14 cellular contexts compared by ENCODE assay signal in the genomic region with DNA sequence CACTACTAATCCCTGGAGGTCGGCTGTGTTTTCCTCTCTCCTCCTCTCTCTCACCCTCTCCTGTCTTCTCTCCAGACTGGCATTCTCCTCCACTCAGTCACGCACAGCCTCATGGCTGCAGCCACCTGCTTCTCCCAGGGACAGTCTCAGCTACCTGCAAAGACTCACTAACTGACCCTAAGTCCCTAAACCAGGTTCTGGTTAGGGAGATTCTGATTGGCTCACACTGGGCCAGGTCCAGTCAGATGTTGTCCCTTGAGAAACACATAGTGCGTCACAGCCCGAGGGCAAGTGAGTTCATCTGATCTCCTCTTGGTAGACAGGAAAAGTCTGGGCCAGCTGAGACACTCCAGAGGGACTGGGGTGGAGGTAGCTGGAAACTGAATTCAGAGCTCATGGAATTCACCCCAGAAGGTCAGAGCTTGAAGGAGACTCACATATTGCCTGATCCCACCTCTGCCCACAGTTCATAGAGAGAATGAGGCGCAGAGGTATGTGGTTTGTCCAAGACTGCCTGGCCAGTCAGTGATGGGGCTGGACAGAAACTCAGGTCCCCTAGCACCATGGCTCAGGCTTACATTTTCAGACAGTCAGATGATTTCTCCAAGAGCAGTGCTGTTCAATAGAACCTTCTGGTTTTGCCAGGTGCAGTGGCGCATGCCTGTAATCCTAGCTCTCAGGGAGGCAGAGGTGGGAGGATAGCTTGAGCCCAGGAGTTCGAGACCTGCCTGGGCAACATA. TPM values are rescaled to one million over a fixed set of nuclear protein-coding genes. Genes with fewer than 3 reads are reported as not detected.
DNase-seq lines count a peak whose midpoint lies in the region; ATAC-seq, FAIRE-seq and TF ChIP-seq lines count a peak whose summit lies in the region.
"Had no signal": no experiment of that assay in that cellular context is flagged by ENCODE, and none has a peak within 500 bp of the region (broad histone marks: within the 10 kb centered on the region; RNA-seq: fewer than 3 reads in every experiment).

No MANE protein-coding gene starts in this region.

- H3K9me3 ChIP-seq in body of pancreas (no peaks in the 10 kb centered on the region), keratinocyte (ENCODE audit: control insufficient read depth, low read depth, low read length) (no peaks in the 10 kb centered on the region), suprapubic skin (no peaks in the 10 kb centered on the region)

- no peak overlapping the region for H3K9ac ChIP-seq in keratinocyte (ENCODE audit: control insufficient read depth, extremely low read depth, insufficient read depth, low read length)

- peaks cover 25% of the 10 kb centered on the region for H3K27me3 Mint-ChIP-seq in chondrocyte (ENCODE audit: low read depth)
- H3K27me3 Mint-ChIP-seq: activated naive CD8-positive, alpha-beta T cell treated with anti-CD3 and anti-CD28 coated beads for 36 hours had no signal

- no peaks in the 10 kb centered on the region for H3K9me3 Mint-ChIP-seq in chondrocyte (ENCODE audit: low read depth)
- H3K9me3 Mint-ChIP-seq: activated CD4-positive, alpha-beta T cell treated with anti-CD3 and anti-CD28 coated beads, Interleukin-2, amount 10 ng/mL, durations not matched to agents 24 days and 14 days; activated naive CD8-positive, alpha-beta T cell treated with anti-CD3 and anti-CD28 coated beads for 36 hours had no signal

- ATAC-seq in body of pancreas (peak; percentile 85), HG03520 (IDR thresholded peaks at IDR 0.05; ENCODE audit: unreplicated experiment) (no peak)

- H2AFZ ChIP-seq in keratinocyte (ENCODE audit: control insufficient read depth, low read length), result no peak overlapping the region

- no peak overlapping the region for H3K4me3 Mint-ChIP-seq in chondrocyte (ENCODE audit: unreplicated experiment)
- H3K4me3 Mint-ChIP-seq: activated CD4-positive, alpha-beta T cell treated with anti-CD3 and anti-CD28 coated beads, Interleukin-2, amount 10 ng/mL, durations not matched to agents 24 days and 14 days; activated naive CD8-positive, alpha-beta T cell treated with anti-CD3 and anti-CD28 coated beads for 36 hours had no signal

- no peak for TF ChIP-seq EP300 in suprapubic skin (IDR thresholded peaks at IDR 0.05)

- H3K27me3 ChIP-seq in body of pancreas (no peaks in the 10 kb centered on the region), keratinocyte (ENCODE audit: control insufficient read depth, extremely low read depth, insufficient read depth, low read length) (no peaks in the 10 kb centered on the region), suprapubic skin (no peaks in the 10 kb centered on the region)

- FAIRE-seq in keratinocyte (lab: Jason Lieb, UNC) (no peak), GM12892 (lab: Jason Lieb, UNC) (no peak)
- FAIRE-seq: islet of Langerhans had no signal

- H3K27ac Mint-ChIP-seq in chondrocyte (ENCODE audit: unreplicated experiment), result no peak overlapping the region
- H3K27ac Mint-ChIP-seq: activated CD4-positive, alpha-beta T cell treated with anti-CD3 and anti-CD28 coated beads, Interleukin-2, amount 10 ng/mL, durations not matched to agents 24 days and 14 days; activated naive CD8-positive, alpha-beta T cell treated with anti-CD3 and anti-CD28 coated beads for 36 hours had no signal

- DNase-seq in DMS 273 (lab: John Stamatoyannopoulos, UW; ENCODE audit: unreplicated experiment) (peak; percentile 32), DMS 273 treated with DMSO at 0.1 percent for 48 hours (lab: John Stamatoyannopoulos, UW) (no peak), body of pancreas (peak; percentile 33 to 87 (median 61)), keratinocyte (ENCODE audit: low read depth, low spot score) (peak; percentile 45), suprapubic skin (ENCODE audit: low spot score in 2 of 2) (peak; percentile 76 to 86), chondrocyte (ENCODE audit: low spot score) (no peak), GM12892 (ENCODE audit: insufficient read length) (no peak)
- DNase-seq: 8988T; activated CD4-positive, alpha-beta T cell treated with anti-CD3 and anti-CD28 coated beads, Interleukin-2, amount 10 ng/mL, durations not matched to agents 24 days and 14 days; activated naive CD8-positive, alpha-beta T cell treated with anti-CD3 and anti-CD28 coated beads for 36 hours; effector memory CD4-positive, alpha-beta T cell; NCI-H1417 treated with DMSO at 0.1 percent for 48 hours had no signal

- no peaks in the 10 kb centered on the region for H3K36me3 ChIP-seq in body of pancreas (replicated peaks in 1 of 2; ENCODE audit: insufficient read depth in 1 of 2, low read depth in 2 of 2)
- no peaks in the 10 kb centered on the region for H3K36me3 ChIP-seq in keratinocyte (ENCODE audit: control insufficient read depth in 2 of 2, extremely low read depth in 1 of 2, insufficient read depth in 2 of 2, low read length in 2 of 2)
- H3K36me3 ChIP-seq in suprapubic skin, result no peaks in the 10 kb centered on the region

- TF ChIP-seq CTCF in body of pancreas (IDR thresholded peaks at IDR 0.05) (no peak), keratinocyte (optimal IDR thresholded peaks at IDR 0.05 in 1 of 3, IDR thresholded peaks at IDR 0.05 in 1 of 3, conservative IDR thresholded peaks at IDR 0.05 in 1 of 3; ENCODE audit: extremely low read depth in 1 of 3, insufficient read depth in 2 of 3, low read length in 3 of 3) (no peak), suprapubic skin (IDR thresholded peaks at IDR 0.05) (no peak), chondrocyte (IDR thresholded peaks at IDR 0.05) (no peak)

- TF ChIP-seq POLR2A in body of pancreas (IDR thresholded peaks at IDR 0.05), result peak in 1 of 3 donors; percentile 49
- TF ChIP-seq POLR2A in suprapubic skin (IDR thresholded peaks at IDR 0.05), result no peak
- no peak for TF ChIP-seq POLR2A in GM12892 (IDR thresholded peaks at IDR 0.05; ENCODE audit: low read depth, low read length)

- intact Hi-C loops in body of pancreas (cut with DNase I), result no loop called here

- no peaks in the 10 kb centered on the region for H3K36me3 Mint-ChIP-seq in chondrocyte (ENCODE audit: low read depth)
- H3K36me3 Mint-ChIP-seq: activated naive CD8-positive, alpha-beta T cell treated with anti-CD3 and anti-CD28 coated beads for 36 hours had no signal

- WGBS in body of pancreas, 2 donors, result 50 to 56% methylated on average over 5 to 7 of the region's 7 CpGs
- WGBS in suprapubic skin, result 61% methylated on average over 7 of the region's 7 CpGs

- H3K4me1 Mint-ChIP-seq in chondrocyte (ENCODE audit: low read depth), result peaks cover 6% of the 10 kb centered on the region
- H3K4me1 Mint-ChIP-seq: activated CD4-positive, alpha-beta T cell treated with anti-CD3 and anti-CD28 coated beads, Interleukin-2, amount 10 ng/mL, durations not matched to agents 24 days and 14 days; activated naive CD8-positive, alpha-beta T cell treated with anti-CD3 and anti-CD28 coated beads for 36 hours had no signal

- H3K27ac ChIP-seq in body of pancreas, result peak overlapping the region in 1 of 4 donors; percentile 35
- H3K27ac ChIP-seq in keratinocyte (ENCODE audit: control insufficient read depth, insufficient read depth, low read length), result no peak overlapping the region
- no peak overlapping the region for H3K27ac ChIP-seq in suprapubic skin

- dilution Hi-C loops in keratinocyte (cut with MboI; ENCODE audit: extremely low pct_ligation_motif_present, low sequenced_read_pairs), result no loop called here

- no peaks in the 10 kb centered on the region for H3K79me2 ChIP-seq in keratinocyte (ENCODE audit: control insufficient read depth, insufficient read depth, low read length)

- no peak overlapping the region for H3K4me2 ChIP-seq in keratinocyte (ENCODE audit: control insufficient read depth, extremely low read depth, insufficient read depth, low read depth, low read length)

- H3K9me1 ChIP-seq in keratinocyte (ENCODE audit: control insufficient read depth, extremely low read depth, insufficient read depth, low read length), result no peaks in the 10 kb centered on the region

- peaks cover 4% of the 10 kb centered on the region for H3K4me1 ChIP-seq in body of pancreas
- peaks cover 8% of the 10 kb centered on the region for H3K4me1 ChIP-seq in keratinocyte (ENCODE audit: control insufficient read depth, extremely low read depth, insufficient read depth, low read length)
- H3K4me1 ChIP-seq in suprapubic skin, result peaks cover 14% of the 10 kb centered on the region

- H3K4me3 ChIP-seq in body of pancreas (no peak overlapping the region), keratinocyte (ENCODE audit: control insufficient read depth in 2 of 3, extremely low read depth in 1 of 3, insufficient read depth in 2 of 3, low read depth in 1 of 3, low read length in 3 of 3) (no peak overlapping the region), suprapubic skin (no peak overlapping the region)

- no peaks in the 10 kb centered on the region for H4K20me1 ChIP-seq in keratinocyte (ENCODE audit: control insufficient read depth, extremely low read depth, insufficient read depth, low read length)

RNA-seq across cellular contexts. Expression of a gene that starts 40.4 kb away (rescaled TPM):
- total RNA-seq in body of pancreas (100 to 1,000 TPM; 553 to 720 TPM), suprapubic skin (1,000 to 10,000 TPM in 3 of 4 donors, 100 to 1,000 TPM in 1; 864 to 1,286 (median 1,238) TPM), chondrocyte (485 to 589 TPM (median 492 TPM) in 3 replicates)
- 1,640 to 2,447 TPM (median 1,913 TPM) in 3 replicates for polyA plus RNA-seq in keratinocyte
- polyA plus RNA-seq in keratinocyte (2011; ENCODE audit: low read depth), result 990 TPM
- polyA plus RNA-seq in keratinocyte (2011; cell fraction: cytosol; rRNA removed), result 2,661 and 2,845 TPM in 2 replicates
- polyA plus RNA-seq in keratinocyte (2011; cell fraction: nucleus; rRNA removed), result 618 and 843 TPM in 2 replicates
- polyA plus RNA-seq in keratinocyte (2012; ENCODE audit: low replicate concordance), result 2,405 and 3,359 TPM in 2 replicates
- 477 to 652 TPM (median 620 TPM) in 3 replicates for polyA minus RNA-seq in keratinocyte
- 678 TPM for polyA minus RNA-seq in keratinocyte (2011; cell fraction: cytosol; rRNA and poly(A)+ RNA removed)
- polyA minus RNA-seq in keratinocyte (2011; cell fraction: nucleus; rRNA and poly(A)+ RNA removed), result 138 and 247 TPM in 2 replicates
- 7,014 TPM for polyA plus RNA-seq in GM12892 (2012; ENCODE audit: missing spikeins)

Comparison
In these comparisons a context has a peak if more than half of its experiments do, and no peak if none do; other contexts are left out.
1. DNase-seq: peak in DMS 273 (single experiment), body of pancreas (4 of 4), keratinocyte (single experiment) and suprapubic skin (2 of 2); none in DMS 273 treated with DMSO at 0.1 percent for 48 hours (single experiment), chondrocyte (single experiment) and GM12892 (single experiment).